ENCODE assay signal across 8 cellular contexts in the genomic region with DNA sequence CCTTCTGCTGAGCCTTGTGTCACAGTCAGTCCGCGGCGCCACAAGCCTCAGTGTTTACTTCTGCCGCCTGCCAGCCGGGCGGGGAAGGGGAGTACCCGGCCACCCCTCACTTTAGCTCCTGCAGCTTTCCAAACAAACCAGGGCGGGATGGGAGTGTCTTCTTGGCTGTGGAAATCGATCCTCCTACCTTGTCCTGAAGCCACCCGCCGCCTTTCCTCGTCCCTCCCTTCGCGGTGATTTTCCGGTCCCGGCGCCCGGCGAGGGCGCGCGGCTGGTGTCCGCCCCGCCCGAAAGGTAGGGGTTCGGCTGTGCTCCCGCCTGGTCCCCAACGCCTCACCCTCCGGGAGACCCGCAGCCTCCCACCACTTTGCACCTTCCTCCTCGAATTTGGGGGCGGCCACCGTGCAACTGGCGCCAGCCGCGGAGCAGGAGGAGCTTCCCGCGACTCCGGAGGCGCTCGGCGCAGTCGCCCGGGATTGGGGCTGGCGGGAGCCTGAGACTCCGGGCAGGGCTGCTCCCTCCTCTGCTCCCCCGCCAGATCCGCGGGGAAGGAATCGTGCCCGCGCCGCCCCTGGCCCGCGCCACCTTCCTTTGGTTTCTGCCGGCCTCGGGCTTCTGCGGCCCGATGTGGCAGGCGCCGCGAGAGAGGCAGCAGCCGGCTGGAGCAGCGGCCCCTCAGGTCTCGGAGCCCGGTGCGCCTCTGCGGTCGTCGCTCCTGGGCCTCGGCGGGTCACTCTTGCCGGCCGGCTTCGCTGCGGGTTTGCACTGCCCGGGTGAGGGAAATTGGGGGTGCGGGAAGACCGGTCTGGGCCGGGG. TPM values are rescaled to one million over a fixed set of nuclear protein-coding genes. Genes with fewer than 3 reads are reported as not detected.
DNase-seq lines count a peak whose midpoint lies in the region; ATAC-seq, FAIRE-seq and TF ChIP-seq lines count a peak whose summit lies in the region.

No MANE protein-coding gene starts in this region.

- peak overlapping the region; percentile 92 for H2AFZ ChIP-seq in H1 (ENCODE audit: low read length)

- no peaks in the 10 kb centered on the region; the same call in 1 of the 2 replicates for H3K79me1 ChIP-seq in H1 (ENCODE audit: low read depth, low read length)

- H2BK20ac ChIP-seq in H1 (ENCODE audit: low read length) = no peak overlapping the region

- no peaks in the 10 kb centered on the region for H3K9me3 ChIP-seq in H1 (ENCODE audit: insufficient read depth in 2 of 2, low read depth in 1 of 2, low read length in 1 of 2)
- H3K9me3 ChIP-seq in lung (ENCODE audit: control insufficient read depth in 2 of 2, insufficient read depth in 1 of 2, low read length in 1 of 2) = no peaks in the 10 kb centered on the region

- peak overlapping the region; percentile 49 to 61 (median 58) for H3K9ac ChIP-seq in H1 (replicated peaks in 1 of 4; ENCODE audit: extremely low read depth in 1 of 4, low read depth in 3 of 4, low read length in 3 of 4)

- peak in 1 of 2 experiments; percentile 35; a peak in 1 of 3 replicates for TF ChIP-seq POLR2A in H1 (IDR thresholded peaks at IDR 0.05; ENCODE audit: control extremely low read depth in 1 of 2, low read depth in 2 of 2, low read length in 2 of 2)

- H2BK12ac ChIP-seq in H1 (ENCODE audit: low read depth, low read length) = peak overlapping the region; percentile 72; the same call in 1 of the 2 replicates

- peaks cover 0 to 3% of the 10 kb centered on the region in 2 experiments for H4K20me1 ChIP-seq in H1 (replicated peaks in 1 of 2; ENCODE audit: control insufficient read depth in 1 of 2, insufficient read depth in 2 of 2, low read length in 2 of 2)

- peaks cover 11% of the 10 kb centered on the region for H3K23me2 ChIP-seq in H1 (ENCODE audit: low read depth, low read length)

- no peaks in the 10 kb centered on the region for H3K36me3 ChIP-seq in H1 (ENCODE audit: control insufficient read depth in 2 of 4, insufficient read depth in 4 of 4, low read length in 3 of 4)
- H3K36me3 ChIP-seq in lung (ENCODE audit: control insufficient read depth in 2 of 2, insufficient read depth in 2 of 2, low read length in 2 of 2) = no peaks in the 10 kb centered on the region

- no peak overlapping the region; the same call in 1 of the 2 replicates for H2BK5ac ChIP-seq in H1 (ENCODE audit: low read depth, low read length)

- peaks cover 0 to 15% of the 10 kb centered on the region in 2 experiments; a peak in 1 of 4 replicates for H3K79me2 ChIP-seq in H1 (ENCODE audit: control insufficient read depth in 1 of 2, insufficient read depth in 2 of 2, low read length in 2 of 2)

- TF ChIP-seq EP300 in H1 (IDR thresholded peaks at IDR 0.05; ENCODE audit: borderline replicate concordance in 1 of 2, low read depth in 2 of 2, low read length in 2 of 2) = no peak

- no peak overlapping the region for H2BK15ac ChIP-seq in H1 (ENCODE audit: low read length)

- H3K18ac ChIP-seq in H1 (ENCODE audit: extremely low read depth, low read length) = peak overlapping the region; percentile 89; the same call in 1 of the 2 replicates

- H3K4me3 ChIP-seq in H1 (ENCODE audit: extremely low read depth in 1 of 4, insufficient read depth in 2 of 4, low read depth in 3 of 4, low read length in 4 of 4) = peak overlapping the region; percentile 68 to 85 (median 73)
- peak overlapping the region; percentile 74 for H3K4me3 ChIP-seq in lung

- no peak for FAIRE-seq in H1 (lab: Jason Lieb, UNC)

- peak overlapping the region; percentile 16 for H4K91ac ChIP-seq in H1 (replicated peaks; ENCODE audit: insufficient read length, low read length)

- peak overlapping the region; percentile 84 to 86 for H3K4me2 ChIP-seq in H1 (ENCODE audit: insufficient read depth in 1 of 2, low read depth in 2 of 2, low read length in 2 of 2)

- H3K27ac ChIP-seq in H1 (ENCODE audit: low read depth, low read length) (peak overlapping the region; percentile 37; the same call in 1 of the 2 replicates), lung (ENCODE audit: low read depth in 1 of 2, low read length in 1 of 2) (peak overlapping the region; percentile 76 to 96)

- H2AK5ac ChIP-seq in H1 (ENCODE audit: low read depth, low read length) = no peak overlapping the region

- peak overlapping the region; percentile 21 for H4K5ac ChIP-seq in H1 (ENCODE audit: insufficient read length, low read depth, low read length)

- intact Hi-C loops in posterior vena cava (cut with DNase I) = no loop called here

- TF ChIP-seq CTCF in H1 (IDR thresholded peaks at IDR 0.05; ENCODE audit: control extremely low read depth in 1 of 3, insufficient read depth in 1 of 3, low read depth in 1 of 3, low read length in 3 of 3) (no peak), lung (IDR thresholded peaks at IDR 0.05; ENCODE audit: control extremely low read depth, extremely low read depth) (no peak)

- peak overlapping the region; percentile 71 for H3K56ac ChIP-seq in H1 (replicated peaks; ENCODE audit: insufficient read length, low read depth, low read length)

- no peak overlapping the region for H3K23ac ChIP-seq in H1 (ENCODE audit: insufficient read length)

- CTCF ChIA-PET in H1 (lab: Charles Lee; ENCODE audit: partially characterized antibody) = interaction anchor here (0.9 to 1.8 kb wide), 2 partner anchors 76 to 130 kb away, joined by 3 to 5 read pairs; no protein-coding TSS in a partner anchor

- no peak overlapping the region for H2BK120ac ChIP-seq in H1 (replicated peaks; ENCODE audit: low read depth, low read length)

- TF ChIP-seq RAD21 in H1 (IDR thresholded peaks at IDR 0.05 in 1 of 2, conservative IDR thresholded peaks at IDR 0.05 in 1 of 2; ENCODE audit: low read depth in 2 of 2, low read length in 2 of 2) = 0 out of 4 replicates have a peak, but pooled peaks of 1 of the 2 experiments have one; percentile 1

- H4K8ac ChIP-seq in H1 (ENCODE audit: extremely low read depth, insufficient read depth, low read length) = peak overlapping the region; percentile 91

- 0% methylated on average over 57 of the region's 80 CpGs; no CpG with 5 or more reads in 1 of the 2 experiments for WGBS in H1 (ENCODE audit: extremely low coverage in 1 of 2, insufficient coverage in 1 of 2, insufficient read length in 1 of 2, insufficient replicate concordance in 2 of 2, low coverage in 1 of 2, low lambda C conversion rate in 2 of 2, missing lambda C conversion rate in 1 of 2), 2 experiments
- WGBS in lung, 2 donors = 0 to 1% methylated on average over 73 to 80 of the region's 80 CpGs

- no peak overlapping the region for H3K14ac ChIP-seq in H1 (ENCODE audit: insufficient read length)

- H3K4me1 ChIP-seq in H1 (replicated peaks in 1 of 4; ENCODE audit: control insufficient read depth in 3 of 4, insufficient read depth in 4 of 4, low read length in 3 of 4) (peaks cover 0 to 8% (median 0%) of the 10 kb centered on the region in 4 experiments; a peak in 2 of 7 replicates), lung (ENCODE audit: control insufficient read depth in 2 of 2, insufficient read depth in 2 of 2, low read length in 2 of 2) (peaks cover 0 to 10% of the 10 kb centered on the region in 2 donors)

- peaks cover 0 to 8% (median 3%) of the 10 kb centered on the region in 4 experiments; a peak in 4 of 7 replicates for H3K27me3 ChIP-seq in H1 (replicated peaks in 1 of 4; ENCODE audit: control insufficient read depth in 3 of 4, extremely low read depth in 1 of 4, insufficient read depth in 3 of 4, low read length in 3 of 4)
- no peaks in the 10 kb centered on the region for H3K27me3 ChIP-seq in lung (ENCODE audit: control insufficient read depth, insufficient read depth)

- ATAC-seq in GM19372 (IDR thresholded peaks at IDR 0.05; ENCODE audit: low read depth, unreplicated experiment) = peak; percentile 45
- ATAC-seq in HG03558 (IDR thresholded peaks at IDR 0.05; ENCODE audit: extremely low read depth, unreplicated experiment) = peak; percentile 28
- peak; percentile 65 for ATAC-seq in lung (ENCODE audit: insufficient read depth, low FRiP score)

- POLR2A ChIA-PET in H1 (lab: Charles Lee; ENCODE audit: partially characterized antibody) = interaction anchor here (0.6 to 2.6 kb wide), 6 partner anchors 10 to 1655 kb away, joined by 3 to 10 read pairs (median 4); a partner anchor contains a TSS

- no peak overlapping the region for H3K4ac ChIP-seq in H1 (replicated peaks; ENCODE audit: insufficient read length, low read depth, low read length)

- DNase-seq in DMS 273 (lab: John Stamatoyannopoulos, UW; ENCODE audit: unreplicated experiment) = peak; percentile 92
- DNase-seq in SW 1271 (lab: John Stamatoyannopoulos, UW) = peak; percentile 37 to 68
- DNase-seq in H1 (ENCODE audit: low read depth in 1 of 2, low spot score in 2 of 2) = peak; percentile 31 to 84
- DNase-seq in lung (ENCODE audit: low spot score) = peak; percentile 50
- DNase-seq in superior temporal gyrus (ENCODE audit: extremely low spot score) = peak; percentile 78
- DNase-seq in posterior vena cava (ENCODE audit: low spot score) = no peak

TF ChIP-seq in H1, 55 proteins besides CTCF, POLR2A, EP300 and RAD21 (continues in another document):
- TF ChIP-seq, protein P1, sequence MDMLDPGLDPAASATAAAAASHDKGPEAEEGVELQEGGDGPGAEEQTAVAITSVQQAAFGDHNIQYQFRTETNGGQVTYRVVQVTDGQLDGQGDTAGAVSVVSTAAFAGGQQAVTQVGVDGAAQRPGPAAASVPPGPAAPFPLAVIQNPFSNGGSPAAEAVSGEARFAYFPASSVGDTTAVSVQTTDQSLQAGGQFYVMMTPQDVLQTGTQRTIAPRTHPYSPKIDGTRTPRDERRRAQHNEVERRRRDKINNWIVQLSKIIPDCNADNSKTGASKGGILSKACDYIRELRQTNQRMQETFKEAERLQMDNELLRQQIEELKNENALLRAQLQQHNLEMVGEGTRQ (IDR thresholded peaks at IDR 0.05; ENCODE audit: low read length) = no peak
- TF ChIP-seq CBX5 (IDR thresholded peaks at IDR 0.05; ENCODE audit: low read depth, low read length) (no peak), SAP30 (IDR thresholded peaks at IDR 0.05; ENCODE audit: insufficient read depth, insufficient replicate concordance, low read length) (peak; percentile 49), CTBP2 (IDR thresholded peaks at IDR 0.05; ENCODE audit: borderline replicate concordance, insufficient read depth, insufficient read length, low read length) (peak; percentile 19), TBP (IDR thresholded peaks at IDR 0.05; ENCODE audit: low read depth, low read length) (peak; percentile 24; the same call in 1 of the 2 replicates)

RNA-seq across cellular contexts. Expression of a gene that starts 30.7 kb away (rescaled TPM):
- 6.1 and 7.6 TPM in 2 replicates for total RNA-seq in H1 (2021; fragmentation: NEBNext Ultra II Directional; extraction: Animal tissue kit (Norgen Biotek cat#: 25700))
- 2.6 and 3.3 TPM in 2 replicates for polyA plus RNA-seq in H1 (2011; rRNA removed)
- polyA plus RNA-seq in H1 (2011; cell fraction: cytosol; rRNA removed) = 4.4 TPM
- 4.8 TPM for polyA plus RNA-seq in H1 (2011; cell fraction: nucleus; rRNA removed)
- 3.2 to 6.0 TPM (median 4.5 TPM) in 4 replicates for polyA plus RNA-seq in H1 (2012, experiment 1 of 2)
- 0.77 TPM for polyA plus RNA-seq in H1 (2012, experiment 2 of 2)
- polyA plus RNA-seq in H1 (2013, experiment 1 of 2) = 4.7 TPM
- polyA plus RNA-seq in H1 (2013, experiment 2 of 2) = 4.1 TPM
- 3.9 and 5.4 TPM in 2 replicates for polyA minus RNA-seq in H1 (2011; rRNA and poly(A)+ RNA removed)
- 9.9 TPM for polyA minus RNA-seq in H1 (2011; cell fraction: cytosol; rRNA and poly(A)+ RNA removed)
- 10.3 TPM for polyA minus RNA-seq in H1 (2011; cell fraction: nucleus; rRNA and poly(A)+ RNA removed)
- 10 to 100 TPM; 18.5 to 21.7 TPM for total RNA-seq in lung
- 10 to 100 TPM; 13.6 to 22.9 TPM for polyA plus RNA-seq in lung
- 1 to 10 TPM; 6.8 to 7.5 TPM for total RNA-seq in posterior vena cava
